In the genomic region with DNA sequence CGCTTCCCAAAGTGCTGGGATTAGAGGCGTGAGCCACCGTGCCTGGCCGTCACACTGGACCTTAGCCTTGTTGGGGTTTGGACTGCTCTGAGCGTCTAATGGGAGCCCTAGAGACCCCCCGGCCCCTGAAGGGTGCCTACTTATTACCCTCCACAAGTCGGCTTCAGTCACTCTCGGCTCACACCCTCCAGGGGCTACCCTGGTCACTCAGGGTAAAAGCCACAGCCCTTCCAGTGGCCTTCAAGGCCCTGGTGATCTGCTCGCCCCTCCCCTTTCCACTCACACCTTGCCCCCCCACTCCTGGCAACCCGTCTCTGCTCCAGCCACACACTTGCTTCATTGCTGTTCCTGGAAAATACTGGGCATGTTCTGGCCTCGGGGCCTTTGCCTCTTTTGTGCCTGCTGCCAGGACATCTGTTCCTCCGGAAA, we compare ENCODE assay signal across 8 cellular contexts. TPM values are rescaled to one million over a fixed set of nuclear protein-coding genes. Genes with fewer than 3 reads are reported as not detected.
DNase-seq lines count a peak whose midpoint lies in the region; ATAC-seq and TF ChIP-seq lines count a peak whose summit lies in the region.

No MANE protein-coding gene starts in this region.

- H3K36me3 Mint-ChIP-seq in activated T-helper 1 cell treated with anti-CD3 and anti-CD28 coated beads, Interleukin-12 subunit alpha, Interleukin-12 subunit beta, Interleukin-2, Interleukin-4 antibody, amounts not matched to agents 30 ng/mL and 10 ng/mL and 1 ng/mL, durations not matched to agents 14 hours and 24 hours and 36 hours (ENCODE audit: low read depth), result no peaks in the 10 kb centered on the region

- BruUV-seq in A673 (replicated peaks; lab: Mats Ljungman, UMichigan), result no TSS peak
- BruUV-seq in HCT116 (replicated peaks; lab: Mats Ljungman, UMichigan), result no TSS peak

- H3K4me3 ChIP-seq in A673 (ENCODE audit: low read depth, low read length, poor library complexity, severe bottlenecking) (peak overlapping the region; percentile 49), HCT116 (replicated peaks in 1 of 2; ENCODE audit: low read depth in 1 of 2, low read length in 2 of 2) (peak overlapping the region; percentile 51 to 58), thoracic aorta (peak overlapping the region; percentile 75)

- H3K27ac Mint-ChIP-seq in activated T-helper 1 cell treated with anti-CD3 and anti-CD28 coated beads, Interleukin-12 subunit alpha, Interleukin-12 subunit beta, Interleukin-2, Interleukin-4 antibody, amounts not matched to agents 30 ng/mL and 10 ng/mL and 1 ng/mL, durations not matched to agents 14 hours and 24 hours and 36 hours, result peak overlapping the region; percentile 97

- RAD21 ChIA-PET in HCT116 (lab: Charles Lee; ENCODE audit: low non-redundant PET in 1 of 2, low total read pairs in 2 of 2, uncharacterized antibody in 2 of 2, unreplicated experiment in 2 of 2), result no interaction called here

- intact Hi-C loops in A673 (cut with micrococcal nuclease; ENCODE audit: unreplicated experiment), result loop anchor here (5.0 kb wide), 1 partner anchor 46 kb away; a partner anchor contains a TSS
- intact Hi-C loops in HCT116 (cut with micrococcal nuclease), result no loop called here
- intact Hi-C loops in activated T-helper 1 cell treated with anti-CD3 and anti-CD28 coated beads, Interleukin-12 subunit alpha, Interleukin-12 subunit beta, Interleukin-2, Interleukin-4 antibody, amounts not matched to agents 30 ng/mL and 10 ng/mL and 1 ng/mL, durations not matched to agents 14 hours and 24 hours and 36 hours (cut with micrococcal nuclease), result loop anchor here (5.0 kb wide), 2 partner anchors 136 to 376 kb away; a partner anchor contains a TSS

- no peak for TF ChIP-seq RAD21 in HCT116 (IDR thresholded peaks at IDR 0.05; ENCODE audit: low read depth)

- ATAC-seq in HCT116 (peak; percentile 39), thoracic aorta (ENCODE audit: insufficient number of reproducible peaks, low FRiP score, low read depth) (peak; percentile 15), GM18517 (IDR thresholded peaks at IDR 0.05; ENCODE audit: unreplicated experiment) (no peak)

- H4K20me1 ChIP-seq in HCT116 (ENCODE audit: insufficient read depth), result no peaks in the 10 kb centered on the region

- DNase-seq in A673 (ENCODE audit: low spot score), result no peak
- DNase-seq in HCT116 (ENCODE audit: low read depth, low spot score), result no peak
- no peak for DNase-seq in activated T-helper 1 cell treated with anti-CD3 and anti-CD28 coated beads, Interleukin-12 subunit alpha, Interleukin-12 subunit beta, Interleukin-2, Interleukin-4 antibody, amounts not matched to agents 30 ng/mL and 10 ng/mL and 1 ng/mL, durations not matched to agents 14 hours and 24 hours and 36 hours (ENCODE audit: low spot score)
- DNase-seq in islet precursor cell, result peak; percentile 82
- no peak for DNase-seq in thoracic aorta (ENCODE audit: low spot score)
- DNase-seq in SKM-1 treated with dmso at 0.1 percent for 144 hours (lab: John Stamatoyannopoulos, UW; ENCODE audit: unreplicated experiment), result no peak
- no peak for DNase-seq in D341Med (ENCODE audit: low spot score)

- CTCF ChIA-PET in A673 (lab: Charles Lee) (no interaction called here), HCT116 (lab: Charles Lee) (interaction anchor here (1.0 kb wide), 1 partner anchor 8 kb away, joined by 3 read pairs; no protein-coding TSS in a partner anchor)

- no peaks in the 10 kb centered on the region for H3K27me3 Mint-ChIP-seq in activated T-helper 1 cell treated with anti-CD3 and anti-CD28 coated beads, Interleukin-12 subunit alpha, Interleukin-12 subunit beta, Interleukin-2, Interleukin-4 antibody, amounts not matched to agents 30 ng/mL and 10 ng/mL and 1 ng/mL, durations not matched to agents 14 hours and 24 hours and 36 hours (ENCODE audit: insufficient read depth)

- H3K9ac ChIP-seq in HCT116 (ENCODE audit: low read length), result peak overlapping the region; percentile 59

- H3K9me3 ChIP-seq in A673 (ENCODE audit: low read depth, low read length, poor library complexity, severe bottlenecking) (no peaks in the 10 kb centered on the region), HCT116 (ENCODE audit: control insufficient read depth in 1 of 2, insufficient read depth in 1 of 2, low read depth in 1 of 2, low read length in 2 of 2) (no peaks in the 10 kb centered on the region), thoracic aorta (no peaks in the 10 kb centered on the region)

- peaks cover 19% of the 10 kb centered on the region for H3K4me1 Mint-ChIP-seq in activated T-helper 1 cell treated with anti-CD3 and anti-CD28 coated beads, Interleukin-12 subunit alpha, Interleukin-12 subunit beta, Interleukin-2, Interleukin-4 antibody, amounts not matched to agents 30 ng/mL and 10 ng/mL and 1 ng/mL, durations not matched to agents 14 hours and 24 hours and 36 hours (ENCODE audit: low read depth)

- TF ChIP-seq CTCF in A673 (conservative IDR thresholded peaks at IDR 0.05; ENCODE audit: low read depth, low read length) (no peak), HCT116 (IDR thresholded peaks at IDR 0.05 in 2 of 3, conservative IDR thresholded peaks at IDR 0.05 in 1 of 3; ENCODE audit: borderline replicate concordance in 1 of 3, insufficient read depth in 1 of 3, low read depth in 2 of 3, low read length in 2 of 3) (no peak), thoracic aorta (IDR thresholded peaks at IDR 0.05) (no peak)

- TF ChIP-seq POLR2A in HCT116 (IDR thresholded peaks at IDR 0.05; ENCODE audit: borderline replicate concordance, extremely low read depth, insufficient read depth, insufficient read length), result no peak

- H3K36me3 ChIP-seq in A673 (ENCODE audit: insufficient read depth, low read length, poor library complexity, severe bottlenecking) (no peaks in the 10 kb centered on the region), HCT116 (ENCODE audit: control insufficient read depth in 1 of 2, insufficient read depth in 2 of 2, low read length in 2 of 2) (no peaks in the 10 kb centered on the region), thoracic aorta (no peaks in the 10 kb centered on the region)

- H3K4me3 Mint-ChIP-seq in activated T-helper 1 cell treated with anti-CD3 and anti-CD28 coated beads, Interleukin-12 subunit alpha, Interleukin-12 subunit beta, Interleukin-2, Interleukin-4 antibody, amounts not matched to agents 30 ng/mL and 10 ng/mL and 1 ng/mL, durations not matched to agents 14 hours and 24 hours and 36 hours, result peak overlapping the region; percentile 89

- H3K27me3 ChIP-seq in A673 (replicated peaks; ENCODE audit: insufficient read depth, low read depth, low read length, poor library complexity) (no peaks in the 10 kb centered on the region), HCT116 (ENCODE audit: insufficient read depth, low read length) (no peaks in the 10 kb centered on the region), thoracic aorta (replicated peaks; ENCODE audit: insufficient read depth) (no peaks in the 10 kb centered on the region)

- no peak overlapping the region for H3K27ac ChIP-seq in A673 (ENCODE audit: low read depth, low read length, poor library complexity, severe bottlenecking)
- peak overlapping the region; percentile 42 for H3K27ac ChIP-seq in HCT116 (ENCODE audit: low read depth, low read length)
- no peak overlapping the region for H3K27ac ChIP-seq in thoracic aorta

- H3K4me2 ChIP-seq in HCT116 (ENCODE audit: low read length), result peak overlapping the region; percentile 81

- no peaks in the 10 kb centered on the region for H3K9me2 ChIP-seq in HCT116 (ENCODE audit: insufficient read depth)

- no peaks in the 10 kb centered on the region for H3K9me3 Mint-ChIP-seq in activated T-helper 1 cell treated with anti-CD3 and anti-CD28 coated beads, Interleukin-12 subunit alpha, Interleukin-12 subunit beta, Interleukin-2, Interleukin-4 antibody, amounts not matched to agents 30 ng/mL and 10 ng/mL and 1 ng/mL, durations not matched to agents 14 hours and 24 hours and 36 hours

- H2AFZ ChIP-seq in HCT116 (ENCODE audit: low read depth, low read length, poor library complexity, severe bottlenecking), result peak overlapping the region; percentile 19

- H3K4me1 ChIP-seq in A673 (ENCODE audit: insufficient read depth, low read length, poor library complexity, severe bottlenecking) (no peaks in the 10 kb centered on the region), HCT116 (ENCODE audit: control insufficient read depth in 1 of 2, insufficient read depth in 2 of 2, low read length in 2 of 2) (peaks cover 15 to 20% of the 10 kb centered on the region in 2 experiments), thoracic aorta (ENCODE audit: control insufficient read depth in 1 of 2, low read depth in 2 of 2) (peaks cover 7 to 13% of the 10 kb centered on the region in 2 donors)

- POLR2A ChIA-PET in A673 (lab: Charles Lee; ENCODE audit: low non-redundant PET) (no interaction called here), HCT116 (lab: Charles Lee) (interaction anchor here (1.2 kb wide), 1 partner anchor 9 kb away, joined by 6 read pairs; no protein-coding TSS in a partner anchor)

- no peaks in the 10 kb centered on the region for H3K79me2 ChIP-seq in HCT116 (ENCODE audit: insufficient read depth, low read length)

TF ChIP-seq in HCT116, 20 proteins besides CTCF, POLR2A, EP300 and RAD21:
- 0 out of 2 replicates have a peak, but pooled peaks have one; percentile 19 for TF ChIP-seq POLR2AphosphoS5 (IDR thresholded peaks at IDR 0.05; ENCODE audit: low read depth, low read length)
- TF ChIP-seq FOSL1 (IDR thresholded peaks at IDR 0.05; ENCODE audit: low read depth), result no peak

RNA-seq across cellular contexts. Expression of a gene that starts 3.6 kb away (rescaled TPM):
- total RNA-seq in A673 (2021) (0.58 and 0.96 TPM in 2 replicates), HCT116 (2021; ENCODE audit: unreplicated experiment) (0.34 TPM), thoracic aorta (under 1 TPM in 1 of 2 donors, not detected in 1; 0.78 TPM)
- polyA plus RNA-seq in HCT116 (2012), result 0.49 and 0.70 TPM in 2 replicates
- 0.41 and 0.61 TPM in 2 replicates for total RNA-seq in activated T-helper 1 cell treated with anti-CD3 and anti-CD28 coated beads, Interleukin-12 subunit alpha, Interleukin-12 subunit beta, Interleukin-2, Interleukin-4 antibody, amounts not matched to agents 30 ng/mL and 10 ng/mL and 1 ng/mL, durations not matched to agents 14 hours and 24 hours and 36 hours

RNA-seq across cellular contexts. Expression of a gene that starts 39.5 kb away (rescaled TPM):
- total RNA-seq in A673 (2021), result 21.3 and 22.3 TPM in 2 replicates
- total RNA-seq in HCT116 (2021; ENCODE audit: unreplicated experiment), result 20.5 TPM
- polyA plus RNA-seq in HCT116 (2012), result 12.0 and 12.5 TPM in 2 replicates
- total RNA-seq in activated T-helper 1 cell treated with anti-CD3 and anti-CD28 coated beads, Interleukin-12 subunit alpha, Interleukin-12 subunit beta, Interleukin-2, Interleukin-4 antibody, amounts not matched to agents 30 ng/mL and 10 ng/mL and 1 ng/mL, durations not matched to agents 14 hours and 24 hours and 36 hours, result 17.5 and 18.3 TPM in 2 replicates
- total RNA-seq in thoracic aorta, result 1 to 10 TPM; 7.3 to 8.8 TPM

RNA-seq across cellular contexts. Expression of a gene that starts 46.7 kb away (rescaled TPM):
- total RNA-seq in A673 (2021) (25.6 and 28.2 TPM in 2 replicates), HCT116 (2021; ENCODE audit: unreplicated experiment) (20.2 TPM), thoracic aorta (1 to 10 TPM; 4.7 to 6.6 TPM)
- 23.7 and 26.7 TPM in 2 replicates for polyA plus RNA-seq in HCT116 (2012)
- 61.5 and 67.0 TPM in 2 replicates for total RNA-seq in activated T-helper 1 cell treated with anti-CD3 and anti-CD28 coated beads, Interleukin-12 subunit alpha, Interleukin-12 subunit beta, Interleukin-2, Interleukin-4 antibody, amounts not matched to agents 30 ng/mL and 10 ng/mL and 1 ng/mL, durations not matched to agents 14 hours and 24 hours and 36 hours
